Comparison of ENCODE assay signal across 1 cellular context in genomic region chr5:82765765-82766164, GRCh38.
TF ChIP-seq lines count a peak whose summit lies in the region.

No MANE protein-coding gene starts in this region.

TF ChIP-seq in HepG2, 621 proteins besides CTCF, POLR2A, EP300 and RAD21 (continued from another document):
- peak; percentile 52 for TF ChIP-seq ARID5B (CRISPR knock-in tag; IDR thresholded peaks at IDR 0.05)
- peak; percentile 21; the same call in 1 of the 2 replicates for TF ChIP-seq SOX5 (CRISPR knock-in tag; IDR thresholded peaks at IDR 0.05; ENCODE audit: borderline replicate concordance)
- TF ChIP-seq AHDC1 (CRISPR knock-in tag; IDR thresholded peaks at IDR 0.05; ENCODE audit: borderline replicate concordance), result 0 out of 2 replicates have a peak, but pooled peaks have one; percentile 16
- TF ChIP-seq FOXA1 (IDR thresholded peaks at IDR 0.05), result no peak
- TF ChIP-seq FOXA1 (CRISPR knock-in tag; IDR thresholded peaks at IDR 0.05), result peak; percentile 42; the same call in 1 of the 2 replicates
- no peak for TF ChIP-seq HDAC1 (CRISPR knock-in tag; IDR thresholded peaks at IDR 0.05)
- TF ChIP-seq ARID3A (IDR thresholded peaks at IDR 0.05; ENCODE audit: low read depth, low read length), result no peak
- TF ChIP-seq FOXA3 (CRISPR knock-in tag; IDR thresholded peaks at IDR 0.05), result peak; percentile 57
- no peak for TF ChIP-seq SOX6 (IDR thresholded peaks at IDR 0.05)
- TF ChIP-seq SOX6 (CRISPR knock-in tag; IDR thresholded peaks at IDR 0.05), result peak; percentile 54
- peak in 1 of 2 experiments; percentile 18; a peak in 1 of 4 replicates for TF ChIP-seq ATF4 (CRISPR knock-in tag; IDR thresholded peaks at IDR 0.05)
- no peak for TF ChIP-seq FUBP1 (CRISPR knock-in tag; IDR thresholded peaks at IDR 0.05; ENCODE audit: borderline replicate concordance)
- peak; percentile 71 for TF ChIP-seq BCL6 (CRISPR knock-in tag; IDR thresholded peaks at IDR 0.05)
- no peak for TF ChIP-seq RORA (CRISPR knock-in tag; IDR thresholded peaks at IDR 0.05)
- no peak for TF ChIP-seq ZNF281 (CRISPR knock-in tag; IDR thresholded peaks at IDR 0.05; ENCODE audit: borderline replicate concordance)
- peak; percentile 86 for TF ChIP-seq CEBPG (CRISPR knock-in tag; IDR thresholded peaks at IDR 0.05)
- no peak for TF ChIP-seq SOX13 (IDR thresholded peaks at IDR 0.05)
- peak in 1 of 2 experiments; percentile 77; a peak in 2 of 4 replicates for TF ChIP-seq SOX13 (CRISPR knock-in tag; conservative IDR thresholded peaks at IDR 0.05 in 1 of 2, IDR thresholded peaks at IDR 0.05 in 1 of 2)
- peak; percentile 81; the same call in 1 of the 2 replicates for TF ChIP-seq CEBPB (IDR thresholded peaks at IDR 0.05; ENCODE audit: borderline replicate concordance, low read depth, low read length)
- peak; percentile 17; the same call in 1 of the 2 replicates for TF ChIP-seq FOXP4 (CRISPR knock-in tag; IDR thresholded peaks at IDR 0.05)
- TF ChIP-seq ZNF124 (CRISPR knock-in tag; IDR thresholded peaks at IDR 0.05), result no peak
TF ChIP-seq in HepG2: peak in this region for 13.
